1 cellular context compared by ENCODE assay signal in genomic region chr14:102262894-102263462, GRCh38.
TF ChIP-seq lines count a peak whose summit lies in the region.

No MANE protein-coding gene starts in this region.

TF ChIP-seq in K562, 482 proteins besides CTCF, POLR2A, EP300 and RAD21 (continued from another document):
- TF ChIP-seq, protein P1, sequence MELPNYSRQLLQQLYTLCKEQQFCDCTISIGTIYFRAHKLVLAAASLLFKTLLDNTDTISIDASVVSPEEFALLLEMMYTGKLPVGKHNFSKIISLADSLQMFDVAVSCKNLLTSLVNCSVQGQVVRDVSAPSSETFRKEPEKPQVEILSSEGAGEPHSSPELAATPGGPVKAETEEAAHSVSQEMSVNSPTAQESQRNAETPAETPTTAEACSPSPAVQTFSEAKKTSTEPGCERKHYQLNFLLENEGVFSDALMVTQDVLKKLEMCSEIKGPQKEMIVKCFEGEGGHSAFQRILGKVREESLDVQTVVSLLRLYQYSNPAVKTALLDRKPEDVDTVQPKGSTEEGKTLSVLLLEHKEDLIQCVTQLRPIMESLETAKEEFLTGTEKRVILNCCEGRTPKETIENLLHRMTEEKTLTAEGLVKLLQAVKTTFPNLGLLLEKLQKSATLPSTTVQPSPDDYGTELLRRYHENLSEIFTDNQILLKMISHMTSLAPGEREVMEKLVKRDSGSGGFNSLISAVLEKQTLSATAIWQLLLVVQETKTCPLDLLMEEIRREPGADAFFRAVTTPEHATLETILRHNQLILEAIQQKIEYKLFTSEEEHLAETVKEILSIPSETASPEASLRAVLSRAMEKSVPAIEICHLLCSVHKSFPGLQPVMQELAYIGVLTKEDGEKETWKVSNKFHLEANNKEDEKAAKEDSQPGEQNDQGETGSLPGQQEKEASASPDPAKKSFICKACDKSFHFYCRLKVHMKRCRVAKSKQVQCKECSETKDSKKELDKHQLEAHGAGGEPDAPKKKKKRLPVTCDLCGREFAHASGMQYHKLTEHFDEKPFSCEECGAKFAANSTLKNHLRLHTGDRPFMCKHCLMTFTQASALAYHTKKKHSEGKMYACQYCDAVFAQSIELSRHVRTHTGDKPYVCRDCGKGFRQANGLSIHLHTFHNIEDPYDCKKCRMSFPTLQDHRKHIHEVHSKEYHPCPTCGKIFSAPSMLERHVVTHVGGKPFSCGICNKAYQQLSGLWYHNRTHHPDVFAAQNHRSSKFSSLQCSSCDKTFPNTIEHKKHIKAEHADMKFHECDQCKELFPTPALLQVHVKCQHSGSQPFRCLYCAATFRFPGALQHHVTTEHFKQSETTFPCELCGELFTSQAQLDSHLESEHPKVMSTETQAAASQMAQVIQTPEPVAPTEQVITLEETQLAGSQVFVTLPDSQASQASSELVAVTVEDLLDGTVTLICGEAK (IDR thresholded peaks at IDR 0.05) = 0 out of 2 replicates have a peak, but pooled peaks have one; percentile 42
- TF ChIP-seq, protein P1 (CRISPR knock-in tag; IDR thresholded peaks at IDR 0.05) = no peak
- 0 out of 2 replicates have a peak, but pooled peaks have one; percentile 12 for TF ChIP-seq L3MBTL2 (IDR thresholded peaks at IDR 0.05)
- TF ChIP-seq, protein P2, sequence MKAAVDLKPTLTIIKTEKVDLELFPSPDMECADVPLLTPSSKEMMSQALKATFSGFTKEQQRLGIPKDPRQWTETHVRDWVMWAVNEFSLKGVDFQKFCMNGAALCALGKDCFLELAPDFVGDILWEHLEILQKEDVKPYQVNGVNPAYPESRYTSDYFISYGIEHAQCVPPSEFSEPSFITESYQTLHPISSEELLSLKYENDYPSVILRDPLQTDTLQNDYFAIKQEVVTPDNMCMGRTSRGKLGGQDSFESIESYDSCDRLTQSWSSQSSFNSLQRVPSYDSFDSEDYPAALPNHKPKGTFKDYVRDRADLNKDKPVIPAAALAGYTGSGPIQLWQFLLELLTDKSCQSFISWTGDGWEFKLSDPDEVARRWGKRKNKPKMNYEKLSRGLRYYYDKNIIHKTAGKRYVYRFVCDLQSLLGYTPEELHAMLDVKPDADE (conservative IDR thresholded peaks at IDR 0.05; ENCODE audit: control insufficient read depth, low read depth, low read length) = no peak
